ENCODE assay signal across 1 cellular context in genomic region chr3:71879089-71879488, GRCh38.
TF ChIP-seq lines count a peak whose summit lies in the region.

No MANE protein-coding gene starts in this region.

TF ChIP-seq in GM23338, 12 proteins besides CTCF, POLR2A, EP300 and RAD21 (continued from another document):
- TF ChIP-seq ETS1 (IDR thresholded peaks at IDR 0.05), result no peak
- TF ChIP-seq REST (IDR thresholded peaks at IDR 0.05; ENCODE audit: unreplicated experiment), result no peak
- no peak for TF ChIP-seq ZNF462 (CRISPR knock-in tag; IDR thresholded peaks at IDR 0.05)
- TF ChIP-seq ZNF114 (CRISPR knock-in tag; IDR thresholded peaks at IDR 0.05), result no peak
- TF ChIP-seq ZNF331 (CRISPR knock-in tag; IDR thresholded peaks at IDR 0.05; ENCODE audit: low read depth), result no peak
- no peak for TF ChIP-seq CREB1 (CRISPR knock-in tag; IDR thresholded peaks at IDR 0.05; ENCODE audit: low read depth)
- TF ChIP-seq EZH2phosphoT487 (IDR thresholded peaks at IDR 0.05; ENCODE audit: unreplicated experiment), result no peak
- TF ChIP-seq EZH2 (IDR thresholded peaks at IDR 0.05; ENCODE audit: low read depth, unreplicated experiment), result no peak
- no peak for TF ChIP-seq JUNB (IDR thresholded peaks at IDR 0.05; ENCODE audit: unreplicated experiment)
- TF ChIP-seq STAT1 (IDR thresholded peaks at IDR 0.05; ENCODE audit: unreplicated experiment), result no peak
